13 cellular contexts compared by ENCODE assay signal in genomic region chr12:116187158-116187511, GRCh38.
DNase-seq lines count a peak whose midpoint lies in the region; ATAC-seq, FAIRE-seq and TF ChIP-seq lines count a peak whose summit lies in the region.
"Had no signal": no experiment of that assay in that cellular context is flagged by ENCODE, and none has a peak within 500 bp of the region (broad histone marks: within the 10 kb centered on the region; RNA-seq: fewer than 3 reads in every experiment).

No MANE protein-coding gene starts in this region.

- H3K27ac ChIP-seq in BLaER1 treated with 17β-estradiol and CSF1 and Interleukin-3, amounts not matched to agents 10 nM and 100 nM = no peak overlapping the region
- no peak overlapping the region for H3K27ac ChIP-seq in IMR-90 (ENCODE audit: insufficient read depth, low read length)
- H3K27ac ChIP-seq in astrocyte (ENCODE audit: low read depth, low read length) = no peak overlapping the region
- no peak overlapping the region for H3K27ac ChIP-seq in dorsolateral prefrontal cortex
- H3K27ac ChIP-seq: SJSA1 had no signal

- H3K9me1 ChIP-seq in IMR-90 (ENCODE audit: insufficient read depth, low read length) = peaks cover 7% of the 10 kb centered on the region

- H3K56ac ChIP-seq in IMR-90 (ENCODE audit: extremely low read depth, insufficient read depth, low read length) = no peak overlapping the region

- H2BK120ac ChIP-seq in IMR-90 (ENCODE audit: low read depth, low read length) = no peak overlapping the region

- H3K4me3 Mint-ChIP-seq in astrocyte (ENCODE audit: unreplicated experiment) = peak overlapping the region; percentile 23
- H3K4me3 Mint-ChIP-seq in naive thymus-derived CD8-positive, alpha-beta T cell = peak overlapping the region in 8 of 10 donors; percentile 1 to 60 (median 25)

- no TSS peak for BruUV-seq in IMR-90 (replicated peaks; lab: Mats Ljungman, UMichigan)

- no CpG with 5 or more reads among the region's 1 CpG for WGBS in IMR-90 (ENCODE audit: extremely low coverage in 2 of 2, insufficient read length in 1 of 2), 2 experiments

- H4K20me1 ChIP-seq in BLaER1 treated with 17β-estradiol and CSF1 and Interleukin-3, amounts not matched to agents 10 nM and 100 nM = peaks cover 99 to 100% (median 100%) of the 10 kb centered on the region in 11 experiments
- H4K20me1 ChIP-seq in IMR-90 (ENCODE audit: insufficient read depth, low read length) (peaks cover 86% of the 10 kb centered on the region), astrocyte (ENCODE audit: insufficient read depth, low read length) (peaks cover 92% of the 10 kb centered on the region)

- TF ChIP-seq POLR2A in IMR-90 (IDR thresholded peaks at IDR 0.05; ENCODE audit: low read depth, low read length) = no peak

- no peaks in the 10 kb centered on the region for H3K27me3 Mint-ChIP-seq in astrocyte (ENCODE audit: low read depth, unreplicated experiment)
- H3K27me3 Mint-ChIP-seq in naive thymus-derived CD8-positive, alpha-beta T cell = no peaks in the 10 kb centered on the region

- H3K18ac ChIP-seq in IMR-90 (ENCODE audit: low read depth, low read length) = no peak overlapping the region

- H3K27ac Mint-ChIP-seq in astrocyte (ENCODE audit: unreplicated experiment) = no peak overlapping the region
- peak overlapping the region in 7 of 10 donors; percentile 5 to 84 (median 57) for H3K27ac Mint-ChIP-seq in naive thymus-derived CD8-positive, alpha-beta T cell

- H3K9ac ChIP-seq in BLaER1 treated with 17β-estradiol and CSF1 and Interleukin-3, amounts not matched to agents 10 nM and 100 nM = no peak overlapping the region
- no peak overlapping the region for H3K9ac ChIP-seq in IMR-90 (ENCODE audit: low read depth, low read length)
- no peak overlapping the region for H3K9ac ChIP-seq in astrocyte (ENCODE audit: low read length)

- in situ Hi-C loops in IMR-90 (cut with MboI; ENCODE audit: low sequenced_read_pairs) = no loop called here

- H2AK9ac ChIP-seq in IMR-90 (replicated peaks; ENCODE audit: low read depth, low read length, poor library complexity) = no peak overlapping the region

- DNase-seq in IMR-90 (no peak), astrocyte (ENCODE audit: low read depth) (no peak), HT-29 (ENCODE audit: low spot score) (no peak), NOMO-1 treated with DMSO at 0.1 percent for 48 hours (lab: John Stamatoyannopoulos, UW; ENCODE audit: unreplicated experiment) (no peak), dorsolateral prefrontal cortex (no peak)
- DNase-seq in naive thymus-derived CD8-positive, alpha-beta T cell = no peak
- DNase-seq: activated gamma-delta T cell, BE2C, NCI-H524 had no signal

- ATAC-seq in IMR-90 (ENCODE audit: low read depth) = no peak
- ATAC-seq in naive thymus-derived CD8-positive, alpha-beta T cell = no peak
- no peak for ATAC-seq in GM21619 (IDR thresholded peaks at IDR 0.05; ENCODE audit: unreplicated experiment)

- intact Hi-C loops in IMR-90 (cut with micrococcal nuclease) (loop anchor here (5.0 kb wide), 2 partner anchors 35 to 75 kb away; no protein-coding TSS in a partner anchor), dorsolateral prefrontal cortex (cut with DNase I) (no loop called here)

- CTCF ChIA-PET in IMR-90 (lab: Yijun Ruan, JAX) = interaction anchor here (0.6 kb wide), 1 partner anchor 1484 kb away, joined by 3 read pairs; no protein-coding TSS in a partner anchor

- FAIRE-seq in astrocyte (lab: Jason Lieb, UNC) = peak; percentile 37

- no peaks in the 10 kb centered on the region for H3K27me3 ChIP-seq in BLaER1 treated with 17β-estradiol and CSF1 and Interleukin-3, amounts not matched to agents 10 nM and 100 nM
- H3K27me3 ChIP-seq in IMR-90 (ENCODE audit: control insufficient read depth, insufficient read depth, low read length) (no peaks in the 10 kb centered on the region), astrocyte (ENCODE audit: insufficient read depth, low read length) (no peaks in the 10 kb centered on the region), dorsolateral prefrontal cortex (no peaks in the 10 kb centered on the region)
- H3K27me3 ChIP-seq: BE2C, SJSA1 had no signal

- POLR2A ChIA-PET in IMR-90 (lab: Charles Lee; ENCODE audit: unreplicated experiment) = no interaction called here
- POLR2A ChIA-PET in naive thymus-derived CD8-positive, alpha-beta T cell (lab: Charles Lee) = no interaction called here

- no peak overlapping the region for H3K14ac ChIP-seq in IMR-90 (replicated peaks; ENCODE audit: low read depth, low read length)

- no peak overlapping the region for H4K8ac ChIP-seq in IMR-90 (ENCODE audit: low read depth in 2 of 2, low read length in 2 of 2)

- H3K4ac ChIP-seq in IMR-90 (ENCODE audit: low read depth, low read length) = no peak overlapping the region

- no peak overlapping the region for H3K4me3 ChIP-seq in BLaER1 treated with 17β-estradiol and CSF1 and Interleukin-3, amounts not matched to agents 10 nM and 100 nM
- H3K4me3 ChIP-seq in IMR-90 (ENCODE audit: insufficient read depth, low read depth, low read length) (no peak overlapping the region), astrocyte (ENCODE audit: insufficient read depth, low read depth, low read length) (no peak overlapping the region), dorsolateral prefrontal cortex (no peak overlapping the region)
- H3K4me3 ChIP-seq: HAP-1, SJSA1 had no signal

- H3K79me2 ChIP-seq in astrocyte (ENCODE audit: insufficient read depth, low read length) = peaks cover 100% of the 10 kb centered on the region

- TF ChIP-seq RAD21 in IMR-90 (IDR thresholded peaks at IDR 0.05; ENCODE audit: low read length) = no peak

- dilution Hi-C loops in IMR-90 (cut with HindIII; ENCODE audit: low sequenced_read_pairs, unreplicated experiment) = no loop called here

- no peak overlapping the region for H4K91ac ChIP-seq in IMR-90 (ENCODE audit: insufficient read depth, low read depth, low read length)

- peak overlapping the region; percentile 0; the same call in 1 of the 2 replicates for H3K23ac ChIP-seq in IMR-90 (ENCODE audit: low read depth, low read length)

- no peaks in the 10 kb centered on the region for H3K9me3 ChIP-seq in BLaER1 treated with 17β-estradiol and CSF1 and Interleukin-3, amounts not matched to agents 10 nM and 100 nM (replicated peaks in 1 of 11)
- H3K9me3 ChIP-seq in IMR-90 (ENCODE audit: control insufficient read depth, insufficient read depth, low read length) (no peaks in the 10 kb centered on the region), astrocyte (ENCODE audit: insufficient read depth, low read depth, low read length) (no peaks in the 10 kb centered on the region)
- H3K9me3 ChIP-seq: BE2C, HAP-1, SJSA1 had no signal

- peaks cover 33 to 89% (median 59%) of the 10 kb centered on the region in 10 experiments for H3K4me1 ChIP-seq in BLaER1 treated with 17β-estradiol and CSF1 and Interleukin-3, amounts not matched to agents 10 nM and 100 nM
- H3K4me1 ChIP-seq in IMR-90 (ENCODE audit: control insufficient read depth, insufficient read depth, low read length) (peaks cover 6% of the 10 kb centered on the region), astrocyte (ENCODE audit: insufficient read depth, low read length) (peaks cover 12% of the 10 kb centered on the region)

- peaks cover 20 to 77% of the 10 kb centered on the region in 2 experiments for H3K79me1 ChIP-seq in IMR-90 (ENCODE audit: low read depth in 1 of 2, low read length in 2 of 2)

- no peak overlapping the region for H2AK5ac ChIP-seq in IMR-90 (ENCODE audit: low read depth, low read length)

- TF ChIP-seq CTCF in IMR-90 (conservative IDR thresholded peaks at IDR 0.05; ENCODE audit: low read depth, low read length) = no peak
- no peak for TF ChIP-seq CTCF in astrocyte (IDR thresholded peaks at IDR 0.05; ENCODE audit: insufficient read depth, low read depth, low read length)
- no peak for TF ChIP-seq CTCF in dorsolateral prefrontal cortex (IDR thresholded peaks at IDR 0.05 in 54 of 56, conservative IDR thresholded peaks at IDR 0.05 in 2 of 56; ENCODE audit: low read depth in 1 of 56, partially characterized antibody in 56 of 56)

- H2BK15ac ChIP-seq in IMR-90 (ENCODE audit: low read depth, low read length) = no peak overlapping the region

- H4K5ac ChIP-seq in IMR-90 (ENCODE audit: low read depth, low read length) = no peak overlapping the region

- H2BK20ac ChIP-seq in IMR-90 (ENCODE audit: low read depth, low read length) = no peak overlapping the region

- H3K4me1 Mint-ChIP-seq in astrocyte (ENCODE audit: low read depth, unreplicated experiment) = peaks cover 53% of the 10 kb centered on the region
- peaks cover 23 to 86% (median 65%) of the 10 kb centered on the region in 4 donors for H3K4me1 Mint-ChIP-seq in naive thymus-derived CD8-positive, alpha-beta T cell

- H2AFZ ChIP-seq in IMR-90 (replicated peaks; ENCODE audit: low read length, poor library complexity) = no peak overlapping the region
- no peak overlapping the region for H2AFZ ChIP-seq in astrocyte (ENCODE audit: low read depth, low read length)

- no peaks in the 10 kb centered on the region for H3K9me3 Mint-ChIP-seq in astrocyte (ENCODE audit: unreplicated experiment)
- H3K9me3 Mint-ChIP-seq in naive thymus-derived CD8-positive, alpha-beta T cell = no peaks in the 10 kb centered on the region

- H3K4me2 ChIP-seq in BLaER1 treated with 17β-estradiol and CSF1 and Interleukin-3, amounts not matched to agents 10 nM and 100 nM = peak overlapping the region; percentile 34 to 62 (median 53)
- H3K4me2 ChIP-seq in IMR-90 (ENCODE audit: low read depth, low read length) (peak overlapping the region; percentile 43; the same call in 1 of the 2 replicates), astrocyte (ENCODE audit: low read length) (no peak overlapping the region)

- no peaks in the 10 kb centered on the region for H3K36me3 Mint-ChIP-seq in astrocyte (ENCODE audit: low read depth, unreplicated experiment)
- peaks cover 0 to 4% (median 0%) of the 10 kb centered on the region in 3 donors for H3K36me3 Mint-ChIP-seq in naive thymus-derived CD8-positive, alpha-beta T cell

- H3K36me3 ChIP-seq in BLaER1 treated with 17β-estradiol and CSF1 and Interleukin-3, amounts not matched to agents 10 nM and 100 nM = peaks cover 0 to 11% (median 4%) of the 10 kb centered on the region in 11 experiments; a peak in 9 of 22 replicates
- H3K36me3 ChIP-seq in IMR-90 (ENCODE audit: control insufficient read depth, insufficient read depth, low read length) = no peaks in the 10 kb centered on the region
- no peaks in the 10 kb centered on the region for H3K36me3 ChIP-seq in astrocyte (ENCODE audit: insufficient read depth, low read length)
- H3K36me3 ChIP-seq: BE2C, HAP-1, SJSA1 had no signal

- H2BK5ac ChIP-seq in IMR-90 (ENCODE audit: low read depth, low read length, poor library complexity, severe bottlenecking) = no peak overlapping the region

TF ChIP-seq in IMR-90, 13 proteins besides CTCF, POLR2A, EP300 and RAD21 (continues in another document):
- TF ChIP-seq MAZ (IDR thresholded peaks at IDR 0.05; ENCODE audit: borderline replicate concordance, low read depth, low read length) (no peak), MAFK (IDR thresholded peaks at IDR 0.05; ENCODE audit: low read depth, low read length) (no peak), SMC3 (IDR thresholded peaks at IDR 0.05; ENCODE audit: low read depth, low read length) (no peak), BHLHE40 (IDR thresholded peaks at IDR 0.05; ENCODE audit: low read depth, low read length) (no peak), MXI1 (IDR thresholded peaks at IDR 0.05; ENCODE audit: borderline replicate concordance, low read depth, low read length) (no peak), FOS (IDR thresholded peaks at IDR 0.05; ENCODE audit: low read depth, low read length) (no peak)
